2 cellular contexts compared by ENCODE assay signal in genomic region chr20:30387823-30388222, GRCh38.
DNase-seq lines count a peak whose midpoint lies in the region; ATAC-seq, FAIRE-seq and TF ChIP-seq lines count a peak whose summit lies in the region.
"Not testable (repeated sequence)": the region's sequence is repeated elsewhere in the genome, so short reads cannot be mapped to it uniquely, and the experiment has no call there.

No MANE protein-coding gene starts in this region.

- POLR2A ChIA-PET in HepG2 (lab: Yijun Ruan, JAX), result interaction anchor here (1.6 kb wide), 1 partner anchor 11 kb away, joined by 7 read pairs; no protein-coding TSS in a partner anchor

- intact Hi-C loops in HepG2 (cut with micrococcal nuclease; ENCODE audit: unreplicated experiment), result not testable (repeated sequence)

- peaks cover 10% of the 10 kb centered on the region for H3K4me1 ChIP-seq in HepG2 (ENCODE audit: insufficient read depth, low read length)

- CTCF ChIA-PET in HepG2 (lab: Yijun Ruan, JAX; ENCODE audit: low intra/inter-chr PET ratio, low total read pairs), result not testable (repeated sequence)

- H4K20me1 ChIP-seq in HepG2 (ENCODE audit: insufficient read depth, low read length), result not testable (repeated sequence)

- TF ChIP-seq EP300 in HepG2 (IDR thresholded peaks at IDR 0.05; ENCODE audit: low read depth in 2 of 2, low read length in 2 of 2); HepG2 (CRISPR knock-in tag; IDR thresholded peaks at IDR 0.05; ENCODE audit: borderline replicate concordance): not testable (repeated sequence)

- not testable (repeated sequence) for H3K9ac ChIP-seq in HepG2 (ENCODE audit: insufficient read depth, low read depth, low read length)

- not testable (repeated sequence) for H3K4me3 ChIP-seq in HepG2 (replicated peaks in 1 of 3; ENCODE audit: insufficient read depth in 1 of 3, low read depth in 2 of 3, low read length in 3 of 3)

- 52% methylated on average over 4 of the region's 4 CpGs for WGBS in HepG2 (ENCODE audit: low lambda C conversion rate)

- not testable (repeated sequence) for ATAC-seq in HepG2

- TF ChIP-seq RAD21 in HepG2 (CRISPR knock-in tag; IDR thresholded peaks at IDR 0.05), result not testable (repeated sequence)

- TF ChIP-seq CTCF in HepG2 (CRISPR knock-in tag; IDR thresholded peaks at IDR 0.05), result not testable (repeated sequence)

- not testable (repeated sequence) for DNase-seq in H54 (ENCODE audit: insufficient read length, low spot score); HepG2 (ENCODE audit: low spot score)

- in situ Hi-C loops in HepG2 (cut with HindIII; ENCODE audit: extremely low pct_ligation_motif_present, low pct_unique_long_range_greater_than_20kb), result not testable (repeated sequence)

- H3K27me3 ChIP-seq in HepG2 (ENCODE audit: control insufficient read depth in 1 of 2, insufficient read depth in 2 of 2, low read length in 2 of 2), result not testable (repeated sequence)

- BruUV-seq in HepG2 (replicated peaks; lab: Mats Ljungman, UMichigan), result not testable (repeated sequence)

- H3K9me3 ChIP-seq in HepG2 (ENCODE audit: low read length), result not testable (repeated sequence)

- not testable (repeated sequence) for TF ChIP-seq POLR2A in H54 (IDR thresholded peaks at IDR 0.05; ENCODE audit: low read depth, low read length); HepG2 (IDR thresholded peaks at IDR 0.05; ENCODE audit: insufficient read depth in 1 of 2, low read depth in 2 of 2, low read length in 2 of 2)

- H3K4me2 ChIP-seq in HepG2 (ENCODE audit: low read depth, low read length), result not testable (repeated sequence)

- peak; percentile 53 for FAIRE-seq in H54 (lab: Jason Lieb, UNC)
- FAIRE-seq in HepG2 (lab: Jason Lieb, UNC), result not testable (repeated sequence)

- H3K27ac ChIP-seq in HepG2 (ENCODE audit: extremely low read length, insufficient read depth, low read length), result peak overlapping the region; percentile 49

- H3K79me2 ChIP-seq in HepG2 (ENCODE audit: insufficient read depth, low read length), result not testable (repeated sequence)

- H3K36me3 ChIP-seq in HepG2 (replicated peaks in 1 of 2; ENCODE audit: control insufficient read depth in 1 of 2, insufficient read depth in 2 of 2, low read length in 2 of 2), result not testable (repeated sequence)

- H2AFZ ChIP-seq in HepG2 (ENCODE audit: low read length), result not testable (repeated sequence)

TF ChIP-seq in HepG2, 621 proteins besides CTCF, POLR2A, EP300 and RAD21 (continues in another document):
- TF ChIP-seq PBX2 (CRISPR knock-in tag; IDR thresholded peaks at IDR 0.05) (peak; percentile 48; the same call in 1 of the 2 replicates), NR2F6 (CRISPR knock-in tag; IDR thresholded peaks at IDR 0.05) (0 out of 2 replicates have a peak, but pooled peaks have one; percentile 9), SOX5 (CRISPR knock-in tag; IDR thresholded peaks at IDR 0.05; ENCODE audit: borderline replicate concordance) (peak; percentile 62), SAP130 (CRISPR knock-in tag; IDR thresholded peaks at IDR 0.05; ENCODE audit: low read depth) (peak; percentile 37; the same call in 1 of the 2 replicates), HNF4A (CRISPR knock-in tag; IDR thresholded peaks at IDR 0.05) (peak; percentile 81), HOMEZ (CRISPR knock-in tag; IDR thresholded peaks at IDR 0.05; ENCODE audit: low read depth) (peak; percentile 24; the same call in 1 of the 2 replicates), GATAD2A (CRISPR knock-in tag; IDR thresholded peaks at IDR 0.05) (peak; percentile 40; the same call in 1 of the 2 replicates), SOX13 (CRISPR knock-in tag; conservative IDR thresholded peaks at IDR 0.05 in 1 of 2, IDR thresholded peaks at IDR 0.05 in 1 of 2) (peak in 1 of 2 experiments; percentile 37; a peak in 1 of 4 replicates), SALL1 (CRISPR knock-in tag; IDR thresholded peaks at IDR 0.05) (peak; percentile 45; the same call in 1 of the 2 replicates), RARA (CRISPR knock-in tag; IDR thresholded peaks at IDR 0.05) (peak; percentile 47), SOX6 (CRISPR knock-in tag; IDR thresholded peaks at IDR 0.05) (0 out of 2 replicates have a peak, but pooled peaks have one; percentile 39), ZMYM4 (CRISPR knock-in tag; IDR thresholded peaks at IDR 0.05) (peak; percentile 51; the same call in 1 of the 2 replicates)
- TF ChIP-seq NR2F6, SOX13, SOX6 (IDR thresholded peaks at IDR 0.05): not testable (repeated sequence)
- TF ChIP-seq, protein P1, sequence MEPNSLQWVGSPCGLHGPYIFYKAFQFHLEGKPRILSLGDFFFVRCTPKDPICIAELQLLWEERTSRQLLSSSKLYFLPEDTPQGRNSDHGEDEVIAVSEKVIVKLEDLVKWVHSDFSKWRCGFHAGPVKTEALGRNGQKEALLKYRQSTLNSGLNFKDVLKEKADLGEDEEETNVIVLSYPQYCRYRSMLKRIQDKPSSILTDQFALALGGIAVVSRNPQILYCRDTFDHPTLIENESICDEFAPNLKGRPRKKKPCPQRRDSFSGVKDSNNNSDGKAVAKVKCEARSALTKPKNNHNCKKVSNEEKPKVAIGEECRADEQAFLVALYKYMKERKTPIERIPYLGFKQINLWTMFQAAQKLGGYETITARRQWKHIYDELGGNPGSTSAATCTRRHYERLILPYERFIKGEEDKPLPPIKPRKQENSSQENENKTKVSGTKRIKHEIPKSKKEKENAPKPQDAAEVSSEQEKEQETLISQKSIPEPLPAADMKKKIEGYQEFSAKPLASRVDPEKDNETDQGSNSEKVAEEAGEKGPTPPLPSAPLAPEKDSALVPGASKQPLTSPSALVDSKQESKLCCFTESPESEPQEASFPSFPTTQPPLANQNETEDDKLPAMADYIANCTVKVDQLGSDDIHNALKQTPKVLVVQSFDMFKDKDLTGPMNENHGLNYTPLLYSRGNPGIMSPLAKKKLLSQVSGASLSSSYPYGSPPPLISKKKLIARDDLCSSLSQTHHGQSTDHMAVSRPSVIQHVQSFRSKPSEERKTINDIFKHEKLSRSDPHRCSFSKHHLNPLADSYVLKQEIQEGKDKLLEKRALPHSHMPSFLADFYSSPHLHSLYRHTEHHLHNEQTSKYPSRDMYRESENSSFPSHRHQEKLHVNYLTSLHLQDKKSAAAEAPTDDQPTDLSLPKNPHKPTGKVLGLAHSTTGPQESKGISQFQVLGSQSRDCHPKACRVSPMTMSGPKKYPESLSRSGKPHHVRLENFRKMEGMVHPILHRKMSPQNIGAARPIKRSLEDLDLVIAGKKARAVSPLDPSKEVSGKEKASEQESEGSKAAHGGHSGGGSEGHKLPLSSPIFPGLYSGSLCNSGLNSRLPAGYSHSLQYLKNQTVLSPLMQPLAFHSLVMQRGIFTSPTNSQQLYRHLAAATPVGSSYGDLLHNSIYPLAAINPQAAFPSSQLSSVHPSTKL (CRISPR knock-in tag; IDR thresholded peaks at IDR 0.05), result peak; percentile 33; the same call in 1 of the 2 replicates
- TF ChIP-seq, protein P2, sequence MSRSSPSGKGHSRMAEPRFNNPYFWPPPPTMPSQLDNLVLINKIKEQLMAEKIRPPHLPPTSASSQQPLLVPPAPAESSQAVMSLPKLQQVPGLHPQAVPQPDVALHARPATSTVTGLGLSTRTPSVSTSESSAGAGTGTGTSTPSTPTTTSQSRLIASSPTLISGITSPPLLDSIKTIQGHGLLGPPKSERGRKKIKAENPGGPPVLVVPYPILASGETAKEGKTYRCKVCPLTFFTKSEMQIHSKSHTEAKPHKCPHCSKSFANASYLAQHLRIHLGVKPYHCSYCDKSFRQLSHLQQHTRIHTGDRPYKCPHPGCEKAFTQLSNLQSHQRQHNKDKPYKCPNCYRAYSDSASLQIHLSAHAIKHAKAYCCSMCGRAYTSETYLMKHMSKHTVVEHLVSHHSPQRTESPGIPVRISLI (CRISPR knock-in tag; IDR thresholded peaks at IDR 0.05; ENCODE audit: borderline replicate concordance), result peak; percentile 19; the same call in 1 of the 2 replicates
